In the genomic region with DNA sequence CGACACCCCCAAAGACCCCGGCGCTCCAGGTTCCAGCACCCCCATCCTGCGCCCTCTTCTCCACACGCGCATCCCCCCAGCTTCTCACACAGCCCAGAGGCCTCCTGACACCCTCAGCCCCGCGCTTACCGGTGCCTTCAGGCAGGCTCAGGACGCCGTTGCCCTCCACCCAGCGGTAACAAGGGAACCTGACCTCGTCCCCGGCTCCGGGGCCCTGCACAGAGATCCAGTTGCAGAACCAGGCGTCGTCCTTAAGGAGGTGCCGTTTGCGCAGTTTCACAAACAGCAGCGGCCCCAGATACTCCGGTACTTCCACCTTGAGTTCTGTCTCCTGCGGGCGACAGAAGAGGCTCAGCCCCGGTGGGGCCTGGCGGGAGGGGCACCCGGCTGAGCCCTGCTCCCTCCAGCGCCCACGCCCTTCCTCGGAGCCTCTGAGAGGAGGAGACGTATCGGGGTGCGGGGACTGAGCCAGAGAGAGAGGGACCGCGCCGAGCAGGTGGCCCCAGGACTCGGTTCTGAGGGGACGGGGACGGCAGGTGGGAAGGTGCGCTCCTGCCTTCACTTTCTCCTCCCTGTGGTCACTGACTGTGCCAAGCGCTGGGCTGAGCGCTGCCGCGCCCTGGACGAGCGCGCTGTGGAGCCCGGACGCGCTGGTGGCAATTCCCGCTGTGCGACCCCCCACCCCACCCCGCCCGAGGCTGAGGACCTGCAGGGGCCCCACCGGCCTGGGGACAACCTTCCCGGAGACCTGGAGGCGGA, we compare ENCODE assay signal across 10 cellular contexts. TPM values are rescaled to one million over a fixed set of nuclear protein-coding genes. Genes with fewer than 3 reads are reported as not detected.
A peak's percentile ranks its signal among the peaks of the same experiment; 100 is the strongest.
DNase-seq lines count a peak whose midpoint lies in the region; TF ChIP-seq lines count a peak whose summit lies in the region.
"Had no signal": no experiment of that assay in that cellular context is flagged by ENCODE, and none has a peak within 500 bp of the region (broad histone marks: within the 10 kb centered on the region; RNA-seq: fewer than 3 reads in every experiment).

No MANE protein-coding gene starts in this region.

- peak; percentile 3 for TF ChIP-seq CTCF in GM12873 (IDR thresholded peaks at IDR 0.05; ENCODE audit: insufficient read depth, low read depth, low read length, missing control alignments)

- 0 out of 2 replicates have a peak, but pooled peaks have one; percentile 16 for TF ChIP-seq POLR2A in Raji (IDR thresholded peaks at IDR 0.05; ENCODE audit: insufficient read depth, low read depth, low read length)

- DNase-seq in 8988T (peak; percentile 43), NCI-H1105 treated with DMSO at 0.1 percent for 48 hours (lab: John Stamatoyannopoulos, UW) (peak; percentile 37), dermis blood vessel endothelial cell (peak; percentile 38), iPS-NIHi7 (ENCODE audit: extremely low spot score) (peak; percentile 55), retina (peak; percentile 37)
- DNase-seq in activated CD8-positive, alpha-beta memory T cell treated with anti-CD3 and anti-CD28 coated beads, Interleukin-2, amount 50 U/mL, for 48 hours = peak; percentile 68

RNA-seq across cellular contexts. Expression of a gene that starts 2.0 kb away (rescaled TPM):
- total RNA-seq in dermis blood vessel endothelial cell = not detected in 2 replicates
- total RNA-seq: osteocyte, RPMI7951 had no signal

RNA-seq across cellular contexts. Expression of a gene that starts 55.2 kb away (rescaled TPM):
- total RNA-seq in dermis blood vessel endothelial cell = under 0.01 TPM in 1 of 2 replicates, not detected in the other
- total RNA-seq: RPMI7951 had no signal

Comparison
In these comparisons a context has a peak if more than half of its experiments do, and no peak if none do; other contexts are left out.
1. Peak in every context shown above with its lines: DNase-seq.